In genomic region chr1:6418668-6419396, GRCh38 we compare ENCODE assay signal across 1 cellular context.
TF ChIP-seq lines count a peak whose summit lies in the region.

No MANE protein-coding gene starts in this region.

TF ChIP-seq in GM23338, 12 proteins besides CTCF, POLR2A, EP300 and RAD21 (continued from another document):
- no peak for TF ChIP-seq ZNF462 (CRISPR knock-in tag; IDR thresholded peaks at IDR 0.05)
- TF ChIP-seq EZH2phosphoT487 (IDR thresholded peaks at IDR 0.05; ENCODE audit: unreplicated experiment): peak; percentile 21
- TF ChIP-seq NANOG (IDR thresholded peaks at IDR 0.05; ENCODE audit: borderline replicate concordance): no peak
- TF ChIP-seq REST (IDR thresholded peaks at IDR 0.05; ENCODE audit: unreplicated experiment): no peak
- peak; percentile 54 for TF ChIP-seq EZH2 (IDR thresholded peaks at IDR 0.05; ENCODE audit: low read depth, unreplicated experiment)
- no peak for TF ChIP-seq STAT1 (IDR thresholded peaks at IDR 0.05; ENCODE audit: unreplicated experiment)
- no peak for TF ChIP-seq ZNF331 (CRISPR knock-in tag; IDR thresholded peaks at IDR 0.05; ENCODE audit: low read depth)
